In genomic region chr3:134094491-134094890, GRCh38 we compare ENCODE assay signal across 18 cellular contexts.
DNase-seq lines count a peak whose midpoint lies in the region; TF ChIP-seq lines count a peak whose summit lies in the region.
"Had no signal": no experiment of that assay in that cellular context is flagged by ENCODE, and none has a peak within 500 bp of the region (broad histone marks: within the 10 kb centered on the region; RNA-seq: fewer than 3 reads in every experiment).

No MANE protein-coding gene starts in this region.

- no peak for TF ChIP-seq CTCF in fibroblast of lung (conservative IDR thresholded peaks at IDR 0.05 in 1 of 2, IDR thresholded peaks at IDR 0.05 in 1 of 2; ENCODE audit: low read depth in 1 of 2, low read length in 2 of 2)
- no peak for TF ChIP-seq CTCF in smooth muscle cell (IDR thresholded peaks at IDR 0.05; ENCODE audit: borderline replicate concordance, insufficient read depth, poor library complexity, severe bottlenecking)
- no peak for TF ChIP-seq CTCF in GM10266 (IDR thresholded peaks at IDR 0.05; ENCODE audit: control insufficient read depth, insufficient read depth, low read depth, missing control alignments)
- no peak for TF ChIP-seq CTCF in thyroid gland (IDR thresholded peaks at IDR 0.05)

- H3K27ac ChIP-seq in fibroblast of lung (ENCODE audit: insufficient read depth, low read length) = no peak overlapping the region
- H3K27ac ChIP-seq in smooth muscle cell (ENCODE audit: low read depth) = peak overlapping the region; percentile 84
- no peak overlapping the region for H3K27ac ChIP-seq in thyroid gland
- H3K27ac ChIP-seq: SK-N-MC had no signal

- H4K20me1 ChIP-seq in fibroblast of lung (ENCODE audit: control insufficient read depth, extremely low read depth, insufficient read depth, low read length) (no peaks in the 10 kb centered on the region), smooth muscle cell (ENCODE audit: low read depth) (no peaks in the 10 kb centered on the region)

- no peaks in the 10 kb centered on the region for H3F3A ChIP-seq in smooth muscle cell (ENCODE audit: low read depth)

- H3K27me3 ChIP-seq in fibroblast of lung (ENCODE audit: control insufficient read depth, insufficient read depth, low read length) (no peaks in the 10 kb centered on the region), smooth muscle cell (ENCODE audit: low read depth) (no peaks in the 10 kb centered on the region), thyroid gland (no peaks in the 10 kb centered on the region)
- H3K27me3 ChIP-seq: MG63 had no signal

- no peaks in the 10 kb centered on the region for H3K36me3 ChIP-seq in fibroblast of lung (ENCODE audit: control insufficient read depth, insufficient read depth, low read length)
- H3K36me3 ChIP-seq in smooth muscle cell (ENCODE audit: low read depth) = no peaks in the 10 kb centered on the region
- H3K36me3 ChIP-seq in thyroid gland = no peaks in the 10 kb centered on the region
- H3K36me3 ChIP-seq: MG63 had no signal

- no peak overlapping the region for H3K9ac ChIP-seq in fibroblast of lung (ENCODE audit: insufficient read depth, low read length)
- H3K9ac ChIP-seq in smooth muscle cell (ENCODE audit: low read depth) = peak overlapping the region; percentile 40

- no peak for TF ChIP-seq POLR2A in thyroid gland (IDR thresholded peaks at IDR 0.05)

- intact Hi-C loops in thyroid gland (cut with DNase I) = no loop called here

- no peak overlapping the region for H3K4me2 ChIP-seq in fibroblast of lung (ENCODE audit: extremely low read depth, insufficient read depth, low read length)
- H3K4me2 ChIP-seq in smooth muscle cell = no peak overlapping the region

- H2AFZ ChIP-seq in fibroblast of lung (ENCODE audit: low read length) (no peak overlapping the region), smooth muscle cell (ENCODE audit: low read depth) (no peak overlapping the region)

- H3K79me2 ChIP-seq in fibroblast of lung (ENCODE audit: control insufficient read depth, insufficient read depth, low read length) (no peaks in the 10 kb centered on the region), smooth muscle cell (ENCODE audit: low read depth) (no peaks in the 10 kb centered on the region)

- H3K4me3 ChIP-seq in fibroblast of lung (replicated peaks in 1 of 4; ENCODE audit: control extremely low read depth in 1 of 4, insufficient read depth in 1 of 4, low read depth in 3 of 4, low read length in 4 of 4) = no peak overlapping the region
- H3K4me3 ChIP-seq in smooth muscle cell = no peak overlapping the region
- no peak overlapping the region for H3K4me3 ChIP-seq in thyroid gland (replicated peaks in 1 of 3)
- H3K4me3 ChIP-seq: MG63, SK-N-MC had no signal

- H3K4me1 ChIP-seq in fibroblast of lung (ENCODE audit: control insufficient read depth, extremely low read depth, insufficient read depth, low read length) (peaks cover 8% of the 10 kb centered on the region), smooth muscle cell (ENCODE audit: low read depth) (no peaks in the 10 kb centered on the region), thyroid gland (no peaks in the 10 kb centered on the region)

- DNase-seq in GM03348 (ENCODE audit: low spot score) (peak; percentile 35), NCI-H226 (peak; percentile 97), fibroblast of lung (ENCODE audit: low read depth in 2 of 2) (peak; percentile 42 to 73), smooth muscle cell (lab: John Stamatoyannopoulos, UW; ENCODE audit: unreplicated experiment) (no peak), GM10266 (ENCODE audit: extremely low spot score) (no peak), thyroid gland (no peak), NCI-H510A (lab: John Stamatoyannopoulos, UW) (no peak), amygdala (lab: John Stamatoyannopoulos, UW) (no peak)
- DNase-seq: C1 segment of cervical spinal cord, DMS 273 treated with DMSO at 0.1 percent for 48 hours, H9, MG63, NCI-H1092, NCI-H146, NCI-H2081 treated with DMSO at 0.1 percent for 48 hours, NCI-H524, T-helper 1 cell had no signal

- H3K9me3 ChIP-seq in fibroblast of lung (ENCODE audit: control insufficient read depth, insufficient read depth, low read depth, low read length) (no peaks in the 10 kb centered on the region), smooth muscle cell (replicated peaks; ENCODE audit: low read depth) (no peaks in the 10 kb centered on the region), thyroid gland (no peaks in the 10 kb centered on the region)

- WGBS in smooth muscle cell (ENCODE audit: low lambda C conversion rate) = 20% methylated on average over 3 of the region's 3 CpGs
- 80 to 86% methylated on average over 3 of the region's 3 CpGs for WGBS in thyroid gland, 2 donors

Comparison
In these comparisons a context has a peak if more than half of its experiments do, and no peak if none do; other contexts are left out.
1. DNase-seq: peak in GM03348 (single experiment), NCI-H226 (single experiment) and fibroblast of lung (2 of 2); none in smooth muscle cell (single experiment), GM10266 (single experiment), thyroid gland (0 of 2), NCI-H510A (single experiment) and amygdala (0 of 56).